8 cellular contexts compared by ENCODE assay signal in genomic region chr7:5528071-5528814, GRCh38. TPM values are rescaled to one million over a fixed set of nuclear protein-coding genes. Genes with fewer than 3 reads are reported as not detected.
DNase-seq lines count a peak whose midpoint lies in the region; ATAC-seq and TF ChIP-seq lines count a peak whose summit lies in the region.

No MANE protein-coding gene starts in this region.

- H3K79me2 ChIP-seq in KMS-11 (ENCODE audit: insufficient read depth, low read depth) (peaks cover 34% of the 10 kb centered on the region), trophoblast cell (ENCODE audit: control insufficient read depth, insufficient read depth, low read length, poor library complexity) (peaks cover 32% of the 10 kb centered on the region)

- H3K9me3 Mint-ChIP-seq in activated T-cell treated with anti-CD3 and anti-CD28 coated beads, Interleukin-2, amount 50 U/mL, for 72 hours = no peaks in the 10 kb centered on the region

- no peak overlapping the region for H4K12ac ChIP-seq in trophoblast cell (ENCODE audit: low read depth, low read length)

- no peak for ATAC-seq in activated T-cell treated with anti-CD3 and anti-CD28 coated beads, Interleukin-2, amount 50 U/mL, for 72 hours (replicated peaks in 1 of 2)
- no peak for ATAC-seq in gastroesophageal sphincter

- H3K4me2 ChIP-seq in KMS-11 (peak overlapping the region; percentile 85), trophoblast cell (ENCODE audit: low read length) (peak overlapping the region; percentile 86)

- WGBS in gastroesophageal sphincter (ENCODE audit: low coverage in 1 of 2), 2 donors = 0% methylated on average over 2 of the region's 34 CpGs; no CpG with 5 or more reads in 1 of the 2 donors
- no CpG with 5 or more reads among the region's 34 CpGs for WGBS in trophoblast cell (ENCODE audit: extremely low coverage, insufficient coverage, insufficient read length)

- H3K27ac ChIP-seq in KMS-11 (peak overlapping the region; percentile 98; the same call in 1 of the 2 replicates), gastroesophageal sphincter (peak overlapping the region; percentile 95 to 100 (median 99)), trophoblast cell (ENCODE audit: low read depth, low read length) (peak overlapping the region; percentile 99)

- peak overlapping the region; percentile 96 for H3K27ac Mint-ChIP-seq in activated T-cell treated with anti-CD3 and anti-CD28 coated beads, Interleukin-2, amount 50 U/mL, for 72 hours

- H3K18ac ChIP-seq in trophoblast cell (ENCODE audit: low read length) = no peak overlapping the region

- no peak overlapping the region for H2BK120ac ChIP-seq in trophoblast cell (ENCODE audit: insufficient read depth, low read length, poor library complexity)

- DNase-seq in ACHN (peak; percentile 25), trophoblast cell (peak; percentile 70 to 76), NCI-H2196 treated with DMSO at 0.1 percent for 48 hours (lab: John Stamatoyannopoulos, UW; ENCODE audit: unreplicated experiment) (no peak), putamen (ENCODE audit: low spot score) (no peak), NCI-H1930 (lab: John Stamatoyannopoulos, UW) (no peak)
- DNase-seq in activated T-cell treated with anti-CD3 and anti-CD28 coated beads, Interleukin-2, amount 50 U/mL, for 72 hours = peak; percentile 41 to 42

- no peak overlapping the region for H4K8ac ChIP-seq in trophoblast cell (ENCODE audit: low read depth, low read length)

- no peak overlapping the region for H4K91ac ChIP-seq in trophoblast cell (ENCODE audit: low read depth, low read length)

- TF ChIP-seq CTCF in KMS-11 (conservative IDR thresholded peaks at IDR 0.05; ENCODE audit: low read depth, low read length) = no peak
- TF ChIP-seq CTCF in gastroesophageal sphincter (IDR thresholded peaks at IDR 0.05) = peak in 1 of 4 experiments; percentile 2

- H2AK5ac ChIP-seq in trophoblast cell (ENCODE audit: low read length) = no peak overlapping the region

- H3K9me3 ChIP-seq in gastroesophageal sphincter = no peaks in the 10 kb centered on the region
- H3K9me3 ChIP-seq in trophoblast cell (ENCODE audit: insufficient read depth, low read depth, low read length) = peaks cover 14% of the 10 kb centered on the region

- H3K36me3 ChIP-seq in KMS-11 (ENCODE audit: insufficient read depth) = peaks cover 22% of the 10 kb centered on the region; the same call in 1 of the 2 replicates
- peaks cover 17 to 49% of the 10 kb centered on the region in 2 donors for H3K36me3 ChIP-seq in gastroesophageal sphincter
- peaks cover 40 to 48% of the 10 kb centered on the region in 2 experiments for H3K36me3 ChIP-seq in trophoblast cell (ENCODE audit: control insufficient read depth in 1 of 2, insufficient read depth in 2 of 2, low read length in 2 of 2)

- no peaks in the 10 kb centered on the region for H3K27me3 ChIP-seq in KMS-11 (ENCODE audit: insufficient read depth, low read depth)
- no peaks in the 10 kb centered on the region for H3K27me3 ChIP-seq in gastroesophageal sphincter
- no peaks in the 10 kb centered on the region for H3K27me3 ChIP-seq in trophoblast cell (ENCODE audit: insufficient read depth, low read length)

- peaks cover 18% of the 10 kb centered on the region for H3K4me1 ChIP-seq in KMS-11 (ENCODE audit: low read depth, poor library complexity, severe bottlenecking)
- peaks cover 0 to 50% (median 18%) of the 10 kb centered on the region in 3 donors for H3K4me1 ChIP-seq in gastroesophageal sphincter
- peaks cover 24 to 30% of the 10 kb centered on the region in 2 experiments for H3K4me1 ChIP-seq in trophoblast cell (ENCODE audit: control insufficient read depth in 1 of 2, insufficient read depth in 2 of 2, low read length in 2 of 2)

- H2BK12ac ChIP-seq in trophoblast cell (ENCODE audit: low read length) = no peak overlapping the region

- H3K9ac ChIP-seq in KMS-11 (peak overlapping the region; percentile 99; the same call in 1 of the 2 replicates), trophoblast cell (ENCODE audit: low read length) (peak overlapping the region; percentile 100)

- in situ Hi-C loops in ACHN (cut with HindIII; ENCODE audit: low pct_ligation_motif_present, low pct_unique_long_range_greater_than_20kb, low sequenced_read_pairs) = no loop called here

- TF ChIP-seq EP300 in gastroesophageal sphincter (IDR thresholded peaks at IDR 0.05) = no peak

- H3K4me3 ChIP-seq in KMS-11 (IDR thresholded peaks at IDR 0.05; ENCODE audit: insufficient read depth, low read depth, low read length) = no peak overlapping the region
- H3K4me3 ChIP-seq in gastroesophageal sphincter = peak overlapping the region; percentile 78 to 91
- H3K4me3 ChIP-seq in trophoblast cell (ENCODE audit: low read depth, low read length) = peak overlapping the region; percentile 98

- peaks cover 51% of the 10 kb centered on the region for H3K4me1 Mint-ChIP-seq in activated T-cell treated with anti-CD3 and anti-CD28 coated beads, Interleukin-2, amount 50 U/mL, for 72 hours (ENCODE audit: low read depth)

- H3K27me3 Mint-ChIP-seq in activated T-cell treated with anti-CD3 and anti-CD28 coated beads, Interleukin-2, amount 50 U/mL, for 72 hours (ENCODE audit: low read depth) = no peaks in the 10 kb centered on the region

- H3K79me1 ChIP-seq in trophoblast cell (ENCODE audit: low read length) = peaks cover 45% of the 10 kb centered on the region

- H3K4me3 Mint-ChIP-seq in activated T-cell treated with anti-CD3 and anti-CD28 coated beads, Interleukin-2, amount 50 U/mL, for 72 hours = peak overlapping the region; percentile 92 to 95

- no peak overlapping the region for H2BK5ac ChIP-seq in trophoblast cell (ENCODE audit: low read depth, low read length, poor library complexity)

- peak overlapping the region; percentile 99 for H3K4ac ChIP-seq in trophoblast cell (ENCODE audit: low read depth, low read length)

- peak; percentile 9 to 43 for TF ChIP-seq POLR2A in gastroesophageal sphincter (IDR thresholded peaks at IDR 0.05)

- H3K36me3 Mint-ChIP-seq in activated T-cell treated with anti-CD3 and anti-CD28 coated beads, Interleukin-2, amount 50 U/mL, for 72 hours (ENCODE audit: insufficient read depth in 2 of 2) = peaks cover 32 to 37% of the 10 kb centered on the region in 2 donors

- peak overlapping the region; percentile 15 for H3K23ac ChIP-seq in trophoblast cell (ENCODE audit: low read length)

- no peak overlapping the region for H2AFZ ChIP-seq in KMS-11 (ENCODE audit: low read depth)
- H2AFZ ChIP-seq in trophoblast cell (ENCODE audit: insufficient read depth, low read length, poor library complexity) = no peak overlapping the region

- H4K20me1 ChIP-seq in KMS-11 (ENCODE audit: insufficient read depth) = peaks cover 35% of the 10 kb centered on the region

- no peak overlapping the region for H3K14ac ChIP-seq in trophoblast cell (ENCODE audit: low read length)

RNA-seq across cellular contexts. Expression of gene ACTB, which starts 2.2 kb away (rescaled TPM):
- 1,000 to 10,000 TPM; 4,284 to 5,173 TPM for total RNA-seq in activated T-cell treated with anti-CD3 and anti-CD28 coated beads, Interleukin-2, amount 50 U/mL, for 72 hours
- over 10,000 TPM in 1 of 4 donors, 1,000 to 10,000 TPM in 3; 4,936 to 13,281 (median 6,781) TPM for total RNA-seq in gastroesophageal sphincter
- 11,522 and 11,821 TPM in 2 replicates for polyA plus RNA-seq in trophoblast cell (2013)

RNA-seq across cellular contexts. Expression of gene FBXL18, which starts 14.6 kb away (rescaled TPM):
- 10 to 100 TPM in 1 of 2 donors, 1 to 10 TPM in 1; 10.0 to 12.3 TPM for total RNA-seq in activated T-cell treated with anti-CD3 and anti-CD28 coated beads, Interleukin-2, amount 50 U/mL, for 72 hours
- total RNA-seq in gastroesophageal sphincter = 10 to 100 TPM in 1 of 4 donors, 1 to 10 TPM in 3; 5.8 to 11.8 (median 8.2) TPM
- 10.7 and 11.6 TPM in 2 replicates for polyA plus RNA-seq in trophoblast cell (2013)

Comparison
In these comparisons a context has a peak if more than half of its experiments do, and no peak if none do; other contexts are left out.
1. DNase-seq: peak in ACHN (single experiment), activated T-cell treated with anti-CD3 and anti-CD28 coated beads, Interleukin-2, amount 50 U/mL, for 72 hours (2 of 2) and trophoblast cell (2 of 2); none in NCI-H2196 treated with DMSO at 0.1 percent for 48 hours (single experiment), putamen (single experiment) and NCI-H1930 (0 of 2).
2. Peak in every context shown above with its lines, with median percentiles within 50 percentile points of each other: H3K27ac ChIP-seq.